Comparison of ENCODE assay signal across 1 cellular context in genomic region chr7:116408831-116409453, GRCh38.
A peak's percentile ranks its signal among the peaks of the same experiment; 100 is the strongest.
TF ChIP-seq lines count a peak whose summit lies in the region.

No MANE protein-coding gene starts in this region.

TF ChIP-seq in WTC11, 78 proteins besides CTCF, POLR2A, EP300 and RAD21:
- 0 out of 2 replicates have a peak, but pooled peaks have one; percentile 40 for TF ChIP-seq ZNF281 (CRISPR knock-in tag; IDR thresholded peaks at IDR 0.05)
TF ChIP-seq in WTC11: peak in this region for 1; not testable (repeated sequence) for 77.
